8 cellular contexts compared by ENCODE assay signal in the genomic region with DNA sequence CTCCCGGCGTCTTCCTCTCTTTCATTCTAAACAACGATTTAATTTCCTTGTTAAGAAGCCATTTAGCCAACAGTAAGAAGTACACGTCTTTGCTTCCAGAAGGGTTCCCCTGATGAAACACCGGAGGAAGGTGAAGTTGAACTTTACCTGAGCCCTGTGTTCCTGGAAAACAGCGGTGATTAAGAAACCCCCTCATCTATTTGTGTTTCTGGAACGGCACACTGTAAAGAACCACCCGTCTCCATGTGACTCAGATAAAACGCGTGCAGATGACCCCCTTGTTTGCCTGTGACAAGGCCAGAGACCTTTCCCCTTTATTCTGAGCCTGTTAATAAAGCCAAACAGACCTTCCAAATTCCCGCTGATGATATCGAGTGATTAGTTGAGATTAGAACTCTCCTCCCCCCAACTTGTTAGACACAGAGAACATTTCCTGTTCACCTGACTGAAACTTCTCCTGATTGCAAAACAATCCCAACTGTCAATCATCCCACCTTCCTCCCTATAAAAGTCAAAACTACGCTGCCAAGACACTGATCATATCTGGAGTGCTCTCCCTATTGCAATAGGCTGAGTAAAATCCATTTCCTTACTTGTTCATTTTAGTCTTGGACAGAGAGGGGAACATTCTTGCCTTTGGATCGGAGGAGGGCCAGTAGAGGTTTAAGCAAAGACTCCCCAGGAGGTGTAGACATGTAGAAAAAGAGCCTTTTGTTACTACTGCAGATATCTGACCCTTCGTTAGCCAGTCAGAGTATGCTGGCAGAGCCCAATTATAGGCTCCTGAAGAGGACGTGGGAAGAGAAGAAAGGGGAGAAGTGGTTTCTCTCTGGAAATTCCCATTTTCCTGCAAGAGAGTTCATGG. TPM values are rescaled to one million over a fixed set of nuclear protein-coding genes. Genes with fewer than 3 reads are reported as not detected.
A peak's percentile ranks its signal among the peaks of the same experiment; 100 is the strongest.
DNase-seq lines count a peak whose midpoint lies in the region; ATAC-seq, FAIRE-seq and TF ChIP-seq lines count a peak whose summit lies in the region.

No MANE protein-coding gene starts in this region.

- H3K27ac ChIP-seq in right cardiac atrium (ENCODE audit: low read length) (peak overlapping the region; percentile 73), small intestine (ENCODE audit: low read depth in 1 of 2, low read length in 1 of 2) (peak overlapping the region; percentile 96 to 99)

- H3K36me3 Mint-ChIP-seq in Caco-2 (ENCODE audit: insufficient read depth, unreplicated experiment) = peaks cover 37% of the 10 kb centered on the region
- peaks cover 18% of the 10 kb centered on the region for H3K36me3 Mint-ChIP-seq in activated T-helper 2 cell treated with anti-CD3 and anti-CD28 coated beads, Interferon-gamma antibody, Interleukin-2, Interleukin-4, amounts not matched to agents 10 μg/mL and 5 μg/mL and 100 μg/mL, durations not matched to agents 14 hours and 24 hours and 36 hours (ENCODE audit: low read depth)

- H3K9me3 Mint-ChIP-seq in Caco-2 (ENCODE audit: unreplicated experiment) = no peaks in the 10 kb centered on the region
- no peaks in the 10 kb centered on the region for H3K9me3 Mint-ChIP-seq in activated T-helper 2 cell treated with anti-CD3 and anti-CD28 coated beads, Interferon-gamma antibody, Interleukin-2, Interleukin-4, amounts not matched to agents 10 μg/mL and 5 μg/mL and 100 μg/mL, durations not matched to agents 14 hours and 24 hours and 36 hours

- 17% methylated on average over 16 of the region's 16 CpGs for WGBS in right cardiac atrium
- 7 to 15% (median 11%) methylated on average over 16 of the region's 16 CpGs for WGBS in small intestine, 3 donors

- peak overlapping the region; percentile 76 for H3K4me3 ChIP-seq in Caco-2 (ENCODE audit: low read depth, low read length)
- H3K4me3 ChIP-seq in Jurkat, Clone E6-1 (ENCODE audit: low read length) = peak overlapping the region; percentile 79
- H3K4me3 ChIP-seq in right cardiac atrium (ENCODE audit: low read length) = peak overlapping the region; percentile 72
- peak overlapping the region; percentile 11 to 96 for H3K4me3 ChIP-seq in small intestine (ENCODE audit: low read depth in 1 of 2, low read length in 2 of 2)

- H3K4me1 Mint-ChIP-seq in Caco-2 (ENCODE audit: low read depth, unreplicated experiment) = peaks cover 15% of the 10 kb centered on the region
- peaks cover 22% of the 10 kb centered on the region for H3K4me1 Mint-ChIP-seq in activated T-helper 2 cell treated with anti-CD3 and anti-CD28 coated beads, Interferon-gamma antibody, Interleukin-2, Interleukin-4, amounts not matched to agents 10 μg/mL and 5 μg/mL and 100 μg/mL, durations not matched to agents 14 hours and 24 hours and 36 hours (ENCODE audit: low read depth)

- ATAC-seq in GM21360 (IDR thresholded peaks at IDR 0.05; ENCODE audit: unreplicated experiment) = peak; percentile 3
- ATAC-seq in right cardiac atrium = peak; percentile 10 to 17

- TF ChIP-seq CTCF in Caco-2 (IDR thresholded peaks at IDR 0.05; ENCODE audit: insufficient read depth in 1 of 2, low read depth in 1 of 2, low read length in 1 of 2, severe bottlenecking in 1 of 2, unreplicated experiment in 1 of 2) = no peak

- 0 out of 2 replicates have a peak, but pooled peaks cover 3% of the 10 kb centered on the region for H3K9me3 ChIP-seq in Caco-2
- H3K9me3 ChIP-seq in right cardiac atrium (ENCODE audit: control insufficient read depth, low read length) = peaks cover 2% of the 10 kb centered on the region
- H3K9me3 ChIP-seq in small intestine (ENCODE audit: control insufficient read depth, low read depth) = no peaks in the 10 kb centered on the region

- no peaks in the 10 kb centered on the region for H3K27me3 Mint-ChIP-seq in Caco-2 (ENCODE audit: insufficient read depth, unreplicated experiment)
- peaks cover 2% of the 10 kb centered on the region for H3K27me3 Mint-ChIP-seq in activated T-helper 2 cell treated with anti-CD3 and anti-CD28 coated beads, Interferon-gamma antibody, Interleukin-2, Interleukin-4, amounts not matched to agents 10 μg/mL and 5 μg/mL and 100 μg/mL, durations not matched to agents 14 hours and 24 hours and 36 hours (ENCODE audit: low read depth)

- H3K27ac Mint-ChIP-seq in Caco-2 (ENCODE audit: unreplicated experiment) = peak overlapping the region; percentile 95
- peak overlapping the region; percentile 89 for H3K27ac Mint-ChIP-seq in activated T-helper 2 cell treated with anti-CD3 and anti-CD28 coated beads, Interferon-gamma antibody, Interleukin-2, Interleukin-4, amounts not matched to agents 10 μg/mL and 5 μg/mL and 100 μg/mL, durations not matched to agents 14 hours and 24 hours and 36 hours

- peak overlapping the region; percentile 89 for H3K4me3 Mint-ChIP-seq in Caco-2 (ENCODE audit: unreplicated experiment)
- H3K4me3 Mint-ChIP-seq in activated T-helper 2 cell treated with anti-CD3 and anti-CD28 coated beads, Interferon-gamma antibody, Interleukin-2, Interleukin-4, amounts not matched to agents 10 μg/mL and 5 μg/mL and 100 μg/mL, durations not matched to agents 14 hours and 24 hours and 36 hours (ENCODE audit: low read depth) = peak overlapping the region; percentile 93

- H3K4me1 ChIP-seq in Caco-2 = peaks cover 30% of the 10 kb centered on the region
- H3K4me1 ChIP-seq in right cardiac atrium (ENCODE audit: control insufficient read depth, insufficient read depth, low read length) = peaks cover 2% of the 10 kb centered on the region
- H3K4me1 ChIP-seq in small intestine (ENCODE audit: control insufficient read depth in 2 of 2, insufficient read depth in 1 of 2, low read depth in 1 of 2, low read length in 1 of 2) = peaks cover 4 to 10% of the 10 kb centered on the region in 2 donors

- POLR2A ChIA-PET in Caco-2 (lab: Charles Lee) = interaction anchor here (0.6 to 1.6 kb wide), 17 partner anchors 8 to 390 kb away, joined by 3 to 27 read pairs (median 4); a partner anchor contains a TSS

- intact Hi-C loops in Caco-2 (cut with micrococcal nuclease; ENCODE audit: unreplicated experiment) (loop anchor here (1.0 to 5.0 kb wide), 5 partner anchors 16 to 410 kb away; a partner anchor contains a TSS), right cardiac atrium (cut with DNase I) (loop anchor here in 2 of 4 donors (5.0 kb wide), 1 partner anchor 175 kb away; a partner anchor contains a TSS)
- intact Hi-C loops in activated T-helper 2 cell treated with anti-CD3 and anti-CD28 coated beads, Interferon-gamma antibody, Interleukin-2, Interleukin-4, amounts not matched to agents 10 μg/mL and 5 μg/mL and 100 μg/mL, durations not matched to agents 14 hours and 24 hours and 36 hours (cut with micrococcal nuclease) = loop anchor here (1.0 to 10.0 kb wide), 8 partner anchors 36 to 564 kb away; a partner anchor contains a TSS

- no TSS peak for BruUV-seq in Caco-2 (replicated peaks; lab: Mats Ljungman, UMichigan)

- DNase-seq in Caco-2 = peak; percentile 62 to 63
- DNase-seq in Jurkat, Clone E6-1 (ENCODE audit: low read depth, low spot score) = peak; percentile 51
- DNase-seq in activated T-helper 2 cell treated with anti-CD3 and anti-CD28 coated beads, Interferon-gamma antibody, Interleukin-2, Interleukin-4, amounts not matched to agents 10 μg/mL and 5 μg/mL and 100 μg/mL, durations not matched to agents 14 hours and 24 hours and 36 hours (ENCODE audit: low spot score) = no peak
- DNase-seq in right cardiac atrium = no peak
- DNase-seq in small intestine = peak; percentile 84
- DNase-seq in GM19239 (ENCODE audit: insufficient read length, low spot score) = no peak
- DNase-seq in activated gamma-delta T cell treated with Interleukin-2 at 50 U/mL for 16 hours = no peak

- FAIRE-seq in small intestine (lab: Jason Lieb, UNC) (no peak), GM19239 (lab: Jason Lieb, UNC) (no peak)

- no peaks in the 10 kb centered on the region for H3K27me3 ChIP-seq in Caco-2 (replicated peaks; ENCODE audit: control insufficient read depth, insufficient read depth, low read length)
- H3K27me3 ChIP-seq in right cardiac atrium (ENCODE audit: control insufficient read depth, insufficient read depth) = no peaks in the 10 kb centered on the region
- H3K27me3 ChIP-seq in small intestine (ENCODE audit: control insufficient read depth in 2 of 2, insufficient read depth in 2 of 2, low read length in 2 of 2) = no peaks in the 10 kb centered on the region

- CTCF ChIA-PET in Caco-2 (lab: Charles Lee) = interaction anchor here (1.0 to 1.6 kb wide), 3 partner anchors 64 to 330 kb away, joined by 4 to 7 read pairs (median 6); no protein-coding TSS in a partner anchor

- H3K36me3 ChIP-seq in Caco-2 (ENCODE audit: control insufficient read depth, insufficient read depth, low read length) = no peaks in the 10 kb centered on the region
- peaks cover 0 to under 1% of the 10 kb centered on the region in 2 donors for H3K36me3 ChIP-seq in small intestine (ENCODE audit: control insufficient read depth in 2 of 2, insufficient read depth in 2 of 2, low read length in 2 of 2)

RNA-seq across cellular contexts. Expression of a gene that starts 0.9 kb away (rescaled TPM):
- total RNA-seq in Caco-2 (2022) (56.0 and 63.7 TPM in 2 replicates), right cardiac atrium (10 to 100 TPM; 51.5 to 57.6 (median 53.4) TPM)
- 87.4 TPM for polyA plus RNA-seq in Jurkat, Clone E6-1 (2012; ENCODE audit: insufficient read depth, insufficient read length)
- 54.7 and 58.1 TPM in 2 replicates for total RNA-seq in activated T-helper 2 cell treated with anti-CD3 and anti-CD28 coated beads, Interferon-gamma antibody, Interleukin-2, Interleukin-4, amounts not matched to agents 10 μg/mL and 5 μg/mL and 100 μg/mL, durations not matched to agents 14 hours and 24 hours and 36 hours
- polyA plus RNA-seq in right cardiac atrium (64.4 TPM), small intestine (10 to 100 TPM; 23.3 to 53.0 (median 43.8) TPM)

RNA-seq across cellular contexts. Expression of a gene that starts 8.3 kb away (rescaled TPM):
- total RNA-seq in Caco-2 (2022) (0.27 and 0.58 TPM in 2 replicates), right cardiac atrium (under 1 TPM; 0.29 to 0.56 (median 0.38) TPM)
- polyA plus RNA-seq in Jurkat, Clone E6-1 (2012; ENCODE audit: insufficient read depth, insufficient read length) = 738 TPM
- 0.07 and 0.30 TPM in 2 replicates for total RNA-seq in activated T-helper 2 cell treated with anti-CD3 and anti-CD28 coated beads, Interferon-gamma antibody, Interleukin-2, Interleukin-4, amounts not matched to agents 10 μg/mL and 5 μg/mL and 100 μg/mL, durations not matched to agents 14 hours and 24 hours and 36 hours
- polyA plus RNA-seq in right cardiac atrium (0.81 TPM), small intestine (100 to 1,000 TPM in 2 of 3 donors, 10 to 100 TPM in 1; 85.6 to 617 (median 598) TPM)

Comparison
In these comparisons a context has a peak if more than half of its experiments do, and no peak if none do; other contexts are left out.
1. DNase-seq: peak in Caco-2 (2 of 2), Jurkat, Clone E6-1 (single experiment) and small intestine (single experiment); none in activated T-helper 2 cell treated with anti-CD3 and anti-CD28 coated beads, Interferon-gamma antibody, Interleukin-2, Interleukin-4, amounts not matched to agents 10 μg/mL and 5 μg/mL and 100 μg/mL, durations not matched to agents 14 hours and 24 hours and 36 hours (single experiment), right cardiac atrium (0 of 3), GM19239 (single experiment) and activated gamma-delta T cell treated with Interleukin-2 at 50 U/mL for 16 hours (single experiment).
2. Peak in every context shown above with its lines, with median percentiles within 50 percentile points of each other: H3K4me3 ChIP-seq.